In the genomic region with DNA sequence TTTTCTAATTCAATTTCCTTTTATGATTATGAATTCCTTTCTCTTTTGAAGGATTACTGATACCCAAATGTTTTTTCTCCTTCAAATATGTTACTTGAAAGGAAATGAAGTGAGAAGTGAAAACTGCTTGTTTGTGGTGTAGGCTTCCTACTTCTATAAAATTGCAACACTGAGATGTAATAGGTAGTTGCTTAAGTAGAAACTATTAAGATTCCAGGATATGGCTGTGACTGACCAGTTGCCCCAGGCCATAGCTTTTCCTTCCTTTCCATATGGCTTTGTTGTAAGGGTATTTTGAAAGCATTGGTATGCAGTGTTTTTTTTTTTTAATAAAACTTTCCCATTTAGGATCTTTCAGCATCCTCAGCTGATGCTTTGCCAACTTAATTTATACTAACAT, we compare ENCODE assay signal across 10 cellular contexts. TPM values are rescaled to one million over a fixed set of nuclear protein-coding genes. Genes with fewer than 3 reads are reported as not detected.
A peak's percentile ranks its signal among the peaks of the same experiment; 100 is the strongest.
DNase-seq lines count a peak whose midpoint lies in the region; FAIRE-seq and TF ChIP-seq lines count a peak whose summit lies in the region.
"Had no signal": no experiment of that assay in that cellular context is flagged by ENCODE, and none has a peak within 500 bp of the region (broad histone marks: within the 10 kb centered on the region; RNA-seq: fewer than 3 reads in every experiment).

No MANE protein-coding gene starts in this region.

- peaks cover 52% of the 10 kb centered on the region for H3K4me1 Mint-ChIP-seq in CD14-positive monocyte

- H3K27me3 Mint-ChIP-seq in CD14-positive monocyte (ENCODE audit: low read depth in 3 of 3): no peaks in the 10 kb centered on the region

- no peak overlapping the region for H3K9ac ChIP-seq in kidney (ENCODE audit: low read length in 2 of 2)

- peaks cover 2 to 10% of the 10 kb centered on the region in 2 donors for H3K4me1 ChIP-seq in kidney (ENCODE audit: control insufficient read depth in 1 of 2, insufficient read depth in 1 of 2, low read depth in 1 of 2, low read length in 2 of 2)

- intact Hi-C loops in CD14-positive monocyte (cut with micrococcal nuclease): no loop called here
- intact Hi-C loops in kidney (cut with DNase I): no loop called here

- peak; percentile 66 for FAIRE-seq in kidney (lab: Jason Lieb, UNC)

- no peak overlapping the region for H3K27ac ChIP-seq in kidney (ENCODE audit: low read depth in 2 of 2, low read length in 2 of 2)

- TF ChIP-seq CTCF in CD14-positive monocyte (IDR thresholded peaks at IDR 0.05) (no peak), kidney (IDR thresholded peaks at IDR 0.05; ENCODE audit: borderline replicate concordance, extremely low read depth, insufficient read depth) (no peak)

- H3K27ac Mint-ChIP-seq in CD14-positive monocyte: peak overlapping the region; percentile 25 to 74 (median 40)
- H3K27ac Mint-ChIP-seq: T-helper 2 cell treated with Interferon-gamma antibody and Interleukin-4, amounts not matched to agents 5 μg/mL and 100 μg/mL, for 36 hours had no signal

- H3K36me3 ChIP-seq in kidney (ENCODE audit: control insufficient read depth in 1 of 2, insufficient read depth in 2 of 2, low read length in 2 of 2): peaks cover 0 to 2% of the 10 kb centered on the region in 2 donors

- peaks cover 0 to 3% (median 2%) of the 10 kb centered on the region in 7 donors for H3K9me3 Mint-ChIP-seq in CD14-positive monocyte
- H3K9me3 Mint-ChIP-seq: T-helper 2 cell treated with Interferon-gamma antibody and Interleukin-4, amounts not matched to agents 5 μg/mL and 100 μg/mL, for 36 hours had no signal

- H3K4me3 ChIP-seq in kidney (ENCODE audit: low read length in 2 of 2): no peak overlapping the region

- DNase-seq in CD14-positive monocyte (ENCODE audit: low spot score) (no peak), HPDE6-E6E7 (ENCODE audit: extremely low spot score) (peak; percentile 17), SW 1271 (lab: John Stamatoyannopoulos, UW) (peak; percentile 7 to 76), kidney (no peak), NCI-H69 (lab: John Stamatoyannopoulos, UW) (no peak), ureter (ENCODE audit: low spot score) (no peak), DMS53 (lab: John Stamatoyannopoulos, UW) (no peak)
- no peak for DNase-seq in activated CD8-positive, alpha-beta memory T cell treated with anti-CD3 and anti-CD28 coated beads, Interleukin-2, amount 50 U/mL, for 48 hours
- DNase-seq: NCI-H2081 had no signal

- H3K4me3 Mint-ChIP-seq in CD14-positive monocyte: peak overlapping the region in 1 of 2 donors; percentile 42
- H3K4me3 Mint-ChIP-seq: T-helper 2 cell treated with Interferon-gamma antibody and Interleukin-4, amounts not matched to agents 5 μg/mL and 100 μg/mL, for 36 hours had no signal

- H3K9me3 ChIP-seq in kidney (ENCODE audit: control insufficient read depth in 1 of 2, low read length in 2 of 2): no peaks in the 10 kb centered on the region

- H3K36me3 Mint-ChIP-seq in CD14-positive monocyte: peaks cover 21 to 33% of the 10 kb centered on the region in 2 donors

RNA-seq across cellular contexts. Expression of a gene that starts 28.5 kb away (rescaled TPM):
- polyA plus RNA-seq in CD14-positive monocyte (10 to 100 TPM; 18.7 to 32.3 TPM), kidney (ENCODE audit: insufficient read depth, low read depth, low replicate concordance) (11.5 TPM)
- total RNA-seq in kidney (43.1 TPM), ureter (68.3 TPM)

Comparison
In these comparisons a context has a peak if more than half of its experiments do, and no peak if none do; other contexts are left out.
1. DNase-seq: peak in HPDE6-E6E7 (single experiment) and SW 1271 (2 of 2); none in CD14-positive monocyte (single experiment), kidney (single experiment), activated CD8-positive, alpha-beta memory T cell treated with anti-CD3 and anti-CD28 coated beads, Interleukin-2, amount 50 U/mL, for 48 hours (single experiment), NCI-H69 (single experiment), ureter (single experiment) and DMS53 (single experiment).